In the genomic region with DNA sequence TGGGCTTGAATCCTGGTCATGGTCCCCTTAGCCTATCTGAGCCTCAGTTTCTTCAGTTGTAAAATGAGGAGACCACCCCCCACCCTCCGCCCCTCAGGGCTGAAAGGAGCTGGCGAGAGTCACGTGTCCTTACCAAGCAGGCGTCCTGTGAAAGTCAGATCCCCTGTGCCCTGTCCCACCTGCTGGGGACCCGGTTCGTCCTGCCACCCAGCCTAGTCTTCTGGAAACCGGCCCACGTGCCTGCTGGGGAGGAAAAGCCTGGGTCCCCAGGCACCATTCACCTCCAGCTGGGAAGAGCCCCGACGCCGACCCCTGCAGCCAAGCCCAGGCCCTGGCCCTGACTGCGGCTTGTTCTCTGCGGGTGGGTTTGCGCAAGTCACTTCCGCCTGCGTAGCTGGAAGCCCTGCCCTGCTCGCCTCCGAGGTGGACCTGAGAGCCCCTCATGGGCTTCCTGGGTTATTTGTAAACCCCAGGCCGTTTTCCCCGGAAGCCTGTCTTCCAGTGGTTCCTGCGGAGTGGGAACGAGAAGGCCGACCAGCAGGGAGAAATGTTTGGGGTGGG, we compare ENCODE assay signal across 1 cellular context.
TF ChIP-seq lines count a peak whose summit lies in the region.

No MANE protein-coding gene starts in this region.

TF ChIP-seq in HepG2, 621 proteins besides CTCF, POLR2A, EP300 and RAD21 (continued from another document):
- TF ChIP-seq, protein P1, sequence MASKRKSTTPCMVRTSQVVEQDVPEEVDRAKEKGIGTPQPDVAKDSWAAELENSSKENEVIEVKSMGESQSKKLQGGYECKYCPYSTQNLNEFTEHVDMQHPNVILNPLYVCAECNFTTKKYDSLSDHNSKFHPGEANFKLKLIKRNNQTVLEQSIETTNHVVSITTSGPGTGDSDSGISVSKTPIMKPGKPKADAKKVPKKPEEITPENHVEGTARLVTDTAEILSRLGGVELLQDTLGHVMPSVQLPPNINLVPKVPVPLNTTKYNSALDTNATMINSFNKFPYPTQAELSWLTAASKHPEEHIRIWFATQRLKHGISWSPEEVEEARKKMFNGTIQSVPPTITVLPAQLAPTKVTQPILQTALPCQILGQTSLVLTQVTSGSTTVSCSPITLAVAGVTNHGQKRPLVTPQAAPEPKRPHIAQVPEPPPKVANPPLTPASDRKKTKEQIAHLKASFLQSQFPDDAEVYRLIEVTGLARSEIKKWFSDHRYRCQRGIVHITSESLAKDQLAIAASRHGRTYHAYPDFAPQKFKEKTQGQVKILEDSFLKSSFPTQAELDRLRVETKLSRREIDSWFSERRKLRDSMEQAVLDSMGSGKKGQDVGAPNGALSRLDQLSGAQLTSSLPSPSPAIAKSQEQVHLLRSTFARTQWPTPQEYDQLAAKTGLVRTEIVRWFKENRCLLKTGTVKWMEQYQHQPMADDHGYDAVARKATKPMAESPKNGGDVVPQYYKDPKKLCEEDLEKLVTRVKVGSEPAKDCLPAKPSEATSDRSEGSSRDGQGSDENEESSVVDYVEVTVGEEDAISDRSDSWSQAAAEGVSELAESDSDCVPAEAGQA (IDR thresholded peaks at IDR 0.05; ENCODE audit: low read depth): no peak
- TF ChIP-seq, protein P1 (CRISPR knock-in tag; IDR thresholded peaks at IDR 0.05; ENCODE audit: borderline replicate concordance): no peak
- TF ChIP-seq GABPB1 (CRISPR knock-in tag; IDR thresholded peaks at IDR 0.05) (peak; percentile 42; the same call in 1 of the 2 replicates), ZNF788 (CRISPR knock-in tag; IDR thresholded peaks at IDR 0.05; ENCODE audit: borderline replicate concordance) (0 out of 2 replicates have a peak, but pooled peaks have one; percentile 3), SP5 (CRISPR knock-in tag; IDR thresholded peaks at IDR 0.05; ENCODE audit: borderline replicate concordance, low read depth) (peak; percentile 6; the same call in 1 of the 2 replicates)
TF ChIP-seq in HepG2: peak in this region for 13.
